ENCODE assay signal across 15 cellular contexts in the genomic region with DNA sequence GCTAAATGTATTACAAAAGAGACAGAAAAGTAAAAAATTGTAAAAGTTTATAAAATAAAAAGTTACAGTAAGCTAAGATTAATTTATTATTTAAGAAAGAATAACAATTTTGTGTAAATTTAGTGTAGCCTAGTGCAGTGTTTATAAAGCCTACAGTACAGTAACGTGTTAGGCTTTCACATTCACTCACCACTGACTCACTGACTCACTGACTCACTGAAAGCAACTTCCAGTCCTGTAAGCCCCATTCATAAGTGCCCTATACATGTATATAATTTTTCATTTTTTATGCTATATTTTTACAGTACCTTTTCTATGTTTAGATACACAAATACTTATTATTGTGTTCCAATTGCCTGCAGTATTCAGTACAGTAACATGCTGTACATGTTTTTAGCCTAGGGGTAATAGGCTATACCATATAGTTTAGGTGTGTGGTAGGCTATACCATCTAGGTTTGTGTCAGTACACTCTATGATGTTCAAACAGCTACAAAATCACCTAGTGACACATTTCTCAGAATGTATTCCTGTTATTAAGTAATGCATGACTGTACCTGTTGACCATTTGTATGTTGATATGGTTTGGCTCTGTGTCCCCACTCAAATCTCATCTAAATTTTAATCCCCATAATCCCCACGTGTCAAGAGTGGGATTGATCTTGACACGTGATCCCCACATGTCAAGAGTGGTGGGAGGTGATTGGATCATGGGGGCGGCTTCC. TPM values are rescaled to one million over a fixed set of nuclear protein-coding genes. Genes with fewer than 3 reads are reported as not detected.
DNase-seq lines count a peak whose midpoint lies in the region; ATAC-seq and TF ChIP-seq lines count a peak whose summit lies in the region.
"Had no signal": no experiment of that assay in that cellular context is flagged by ENCODE, and none has a peak within 500 bp of the region (broad histone marks: within the 10 kb centered on the region; RNA-seq: fewer than 3 reads in every experiment).

No MANE protein-coding gene starts in this region.

- H3K27ac ChIP-seq in breast epithelium, result no peak overlapping the region
- H3K27ac ChIP-seq in mammary epithelial cell (ENCODE audit: insufficient read depth, low read depth, low read length), result no peak overlapping the region
- H3K27ac ChIP-seq in CD4-positive, alpha-beta T cell (ENCODE audit: low read depth, low read length), result no peak overlapping the region
- H3K27ac ChIP-seq: C4-2B had no signal

- no peak overlapping the region for H3K27ac Mint-ChIP-seq in MCF 10A (ENCODE audit: low read depth, unreplicated experiment)
- H3K27ac Mint-ChIP-seq in stimulated activated effector memory CD8-positive, alpha-beta T cell treated with anti-CD3 and anti-CD28 coated beads, Interleukin-12 subunit alpha, Interleukin-12 subunit beta, amount 100 ng/mL, for 72 hours, result no peak overlapping the region
- H3K27ac Mint-ChIP-seq in activated T-helper 1 cell treated with anti-CD3 and anti-CD28 coated beads, Interleukin-12 subunit alpha, Interleukin-12 subunit beta, Interleukin-2, Interleukin-4 antibody, amounts not matched to agents 30 ng/mL and 10 ng/mL and 1 ng/mL, durations not matched to agents 14 hours and 24 hours and 36 hours, result no peak overlapping the region
- H3K27ac Mint-ChIP-seq in CD4-positive, alpha-beta T cell, result no peak overlapping the region

- H3K36me3 ChIP-seq in breast epithelium (no peaks in the 10 kb centered on the region), mammary epithelial cell (ENCODE audit: insufficient read depth, low read length) (no peaks in the 10 kb centered on the region)

- H3K36me3 Mint-ChIP-seq in MCF 10A (ENCODE audit: insufficient read depth, unreplicated experiment), result no peaks in the 10 kb centered on the region
- H3K36me3 Mint-ChIP-seq in stimulated activated effector memory CD8-positive, alpha-beta T cell treated with anti-CD3 and anti-CD28 coated beads, Interleukin-12 subunit alpha, Interleukin-12 subunit beta, amount 100 ng/mL, for 72 hours, result no peaks in the 10 kb centered on the region
- H3K36me3 Mint-ChIP-seq in activated T-helper 1 cell treated with anti-CD3 and anti-CD28 coated beads, Interleukin-12 subunit alpha, Interleukin-12 subunit beta, Interleukin-2, Interleukin-4 antibody, amounts not matched to agents 30 ng/mL and 10 ng/mL and 1 ng/mL, durations not matched to agents 14 hours and 24 hours and 36 hours (ENCODE audit: low read depth), result no peaks in the 10 kb centered on the region
- no peaks in the 10 kb centered on the region for H3K36me3 Mint-ChIP-seq in CD4-positive, alpha-beta T cell (ENCODE audit: low read depth)

- H4K20me1 ChIP-seq in mammary epithelial cell (ENCODE audit: insufficient read depth, low read length), result no peaks in the 10 kb centered on the region

- TF ChIP-seq CTCF in MCF 10A (IDR thresholded peaks at IDR 0.05; ENCODE audit: unreplicated experiment) (no peak), breast epithelium (IDR thresholded peaks at IDR 0.05) (no peak), mammary epithelial cell (conservative IDR thresholded peaks at IDR 0.05 in 1 of 2, IDR thresholded peaks at IDR 0.05 in 1 of 2; ENCODE audit: extremely low read depth in 1 of 2, insufficient read depth in 1 of 2, low read depth in 1 of 2, low read length in 2 of 2) (no peak)
- no peak for TF ChIP-seq CTCF in CD4-positive, alpha-beta T cell (IDR thresholded peaks at IDR 0.05)

- BruUV-seq in MCF 10A (replicated peaks; lab: Mats Ljungman, UMichigan) (no TSS peak), mammary epithelial cell (replicated peaks; lab: Mats Ljungman, UMichigan) (no TSS peak)

- dilution Hi-C loops in mammary epithelial cell (cut with HindIII; ENCODE audit: low sequenced_read_pairs), result no loop called here

- no peak overlapping the region for H3K9ac ChIP-seq in mammary epithelial cell (ENCODE audit: insufficient read depth, low read length)

- in situ Hi-C loops in mammary epithelial cell (cut with MboI; ENCODE audit: low sequenced_read_pairs in 2 of 2), result no loop called here

- no peak overlapping the region for H3K4me3 ChIP-seq in breast epithelium
- no peak overlapping the region for H3K4me3 ChIP-seq in mammary epithelial cell (replicated peaks in 1 of 3; ENCODE audit: insufficient read depth in 1 of 3, low read depth in 2 of 3, low read length in 3 of 3)
- H3K4me3 ChIP-seq: lung had no signal

- DNase-seq in MCF 10A (ENCODE audit: unreplicated experiment) (peak; percentile 62), breast epithelium (ENCODE audit: low spot score in 2 of 2) (no peak), mammary epithelial cell (peak; percentile 72), left cardiac atrium (no peak)
- DNase-seq in stimulated activated effector memory CD8-positive, alpha-beta T cell treated with anti-CD3 and anti-CD28 coated beads, Interleukin-12 subunit alpha, Interleukin-12 subunit beta, amount 100 ng/mL, for 72 hours (ENCODE audit: low spot score in 2 of 2), result no peak
- no peak for DNase-seq in activated T-helper 1 cell treated with anti-CD3 and anti-CD28 coated beads, Interleukin-12 subunit alpha, Interleukin-12 subunit beta, Interleukin-2, Interleukin-4 antibody, amounts not matched to agents 30 ng/mL and 10 ng/mL and 1 ng/mL, durations not matched to agents 14 hours and 24 hours and 36 hours (ENCODE audit: low spot score)
- no peak for DNase-seq in CD4-positive, alpha-beta T cell
- DNase-seq: effector memory CD4-positive, alpha-beta T cell; NCI-H1436 had no signal

- no peaks in the 10 kb centered on the region for H3K27me3 Mint-ChIP-seq in MCF 10A (ENCODE audit: insufficient read depth, unreplicated experiment)
- H3K27me3 Mint-ChIP-seq in activated T-helper 1 cell treated with anti-CD3 and anti-CD28 coated beads, Interleukin-12 subunit alpha, Interleukin-12 subunit beta, Interleukin-2, Interleukin-4 antibody, amounts not matched to agents 30 ng/mL and 10 ng/mL and 1 ng/mL, durations not matched to agents 14 hours and 24 hours and 36 hours (ENCODE audit: insufficient read depth), result no peaks in the 10 kb centered on the region
- no peaks in the 10 kb centered on the region for H3K27me3 Mint-ChIP-seq in CD4-positive, alpha-beta T cell

- CTCF ChIA-PET in MCF 10A (lab: Yijun Ruan, JAX), result interaction anchor here (1.0 kb wide), 1 partner anchor 28 kb away, joined by 3 read pairs; no protein-coding TSS in a partner anchor
- CTCF ChIA-PET in mammary epithelial cell (lab: Charles Lee; ENCODE audit: low non-redundant PET), result no interaction called here
- CTCF ChIA-PET in CD4-positive, alpha-beta T cell (lab: Charles Lee), result no interaction called here

- 55% methylated on average over 4 of the region's 4 CpGs for WGBS in mammary epithelial cell (ENCODE audit: low coverage, missing lambda C conversion rate)

- no peaks in the 10 kb centered on the region for H3K9me3 Mint-ChIP-seq in MCF 10A (ENCODE audit: unreplicated experiment)
- no peaks in the 10 kb centered on the region for H3K9me3 Mint-ChIP-seq in stimulated activated effector memory CD8-positive, alpha-beta T cell treated with anti-CD3 and anti-CD28 coated beads, Interleukin-12 subunit alpha, Interleukin-12 subunit beta, amount 100 ng/mL, for 72 hours
- no peaks in the 10 kb centered on the region for H3K9me3 Mint-ChIP-seq in activated T-helper 1 cell treated with anti-CD3 and anti-CD28 coated beads, Interleukin-12 subunit alpha, Interleukin-12 subunit beta, Interleukin-2, Interleukin-4 antibody, amounts not matched to agents 30 ng/mL and 10 ng/mL and 1 ng/mL, durations not matched to agents 14 hours and 24 hours and 36 hours
- H3K9me3 Mint-ChIP-seq in CD4-positive, alpha-beta T cell, result peaks cover 9% of the 10 kb centered on the region

- TF ChIP-seq POLR2A in breast epithelium (IDR thresholded peaks at IDR 0.05), result no peak

- no peaks in the 10 kb centered on the region for H3K79me2 ChIP-seq in mammary epithelial cell (ENCODE audit: insufficient read depth, low read length)

- H3K4me2 ChIP-seq in mammary epithelial cell (ENCODE audit: insufficient read depth, low read depth, low read length), result peak overlapping the region; percentile 23

- H3K9me3 ChIP-seq in breast epithelium (no peaks in the 10 kb centered on the region), mammary epithelial cell (replicated peaks; ENCODE audit: insufficient read depth, low read length) (no peaks in the 10 kb centered on the region)
- H3K9me3 ChIP-seq in CD4-positive, alpha-beta T cell (ENCODE audit: control insufficient read depth, low read length), result no peaks in the 10 kb centered on the region

- peak overlapping the region; percentile 34 for H2AFZ ChIP-seq in mammary epithelial cell (ENCODE audit: low read depth, low read length)

- H3K27me3 ChIP-seq in breast epithelium, result no peaks in the 10 kb centered on the region
- H3K27me3 ChIP-seq in mammary epithelial cell (ENCODE audit: insufficient read depth, low read length), result no peaks in the 10 kb centered on the region
- no peaks in the 10 kb centered on the region for H3K27me3 ChIP-seq in CD4-positive, alpha-beta T cell (ENCODE audit: control insufficient read depth, insufficient read depth, low read length)

- POLR2A ChIA-PET in MCF 10A (lab: Yijun Ruan, JAX), result no interaction called here
- POLR2A ChIA-PET in CD4-positive, alpha-beta T cell (lab: Charles Lee), result no interaction called here

- H3K4me1 ChIP-seq in breast epithelium (no peaks in the 10 kb centered on the region), mammary epithelial cell (ENCODE audit: insufficient read depth, low read length) (peaks cover 4% of the 10 kb centered on the region)

- H3K4me1 Mint-ChIP-seq in MCF 10A (ENCODE audit: insufficient read depth, unreplicated experiment), result no peaks in the 10 kb centered on the region
- H3K4me1 Mint-ChIP-seq in stimulated activated effector memory CD8-positive, alpha-beta T cell treated with anti-CD3 and anti-CD28 coated beads, Interleukin-12 subunit alpha, Interleukin-12 subunit beta, amount 100 ng/mL, for 72 hours, result no peaks in the 10 kb centered on the region
- H3K4me1 Mint-ChIP-seq in activated T-helper 1 cell treated with anti-CD3 and anti-CD28 coated beads, Interleukin-12 subunit alpha, Interleukin-12 subunit beta, Interleukin-2, Interleukin-4 antibody, amounts not matched to agents 30 ng/mL and 10 ng/mL and 1 ng/mL, durations not matched to agents 14 hours and 24 hours and 36 hours (ENCODE audit: low read depth), result peaks cover 6% of the 10 kb centered on the region
- H3K4me1 Mint-ChIP-seq in CD4-positive, alpha-beta T cell (ENCODE audit: low read depth), result no peaks in the 10 kb centered on the region

- intact Hi-C loops in MCF 10A (cut with micrococcal nuclease) (no loop called here), breast epithelium (cut with DNase I; ENCODE audit: low total_unique reads) (loop anchor here (5.0 kb wide), 1 partner anchor 201 kb away; no protein-coding TSS in a partner anchor), mammary epithelial cell (cut with micrococcal nuclease) (loop anchor here (10.0 kb wide), 1 partner anchor 51 kb away; no protein-coding TSS in a partner anchor), left cardiac atrium (cut with DNase I) (no loop called here)
- intact Hi-C loops in activated T-helper 1 cell treated with anti-CD3 and anti-CD28 coated beads, Interleukin-12 subunit alpha, Interleukin-12 subunit beta, Interleukin-2, Interleukin-4 antibody, amounts not matched to agents 30 ng/mL and 10 ng/mL and 1 ng/mL, durations not matched to agents 14 hours and 24 hours and 36 hours (cut with micrococcal nuclease), result no loop called here
- intact Hi-C loops in CD4-positive, alpha-beta T cell (cut with DNase I, micrococcal nuclease), result no loop called here

- peak; percentile 89 for ATAC-seq in HG03432 (IDR thresholded peaks at IDR 0.05; ENCODE audit: unreplicated experiment)
- peak; percentile 100 for ATAC-seq in stimulated activated effector memory CD8-positive, alpha-beta T cell treated with anti-CD3 and anti-CD28 coated beads, Interleukin-12 subunit alpha, Interleukin-12 subunit beta, amount 100 ng/mL, for 72 hours
- ATAC-seq in left cardiac atrium, result no peak
- no peak for ATAC-seq in CD4-positive, alpha-beta T cell (ENCODE audit: poor library complexity)
- ATAC-seq: sciatic nerve had no signal

- H3K4me3 Mint-ChIP-seq in MCF 10A (ENCODE audit: unreplicated experiment), result no peak overlapping the region
- no peak overlapping the region for H3K4me3 Mint-ChIP-seq in stimulated activated effector memory CD8-positive, alpha-beta T cell treated with anti-CD3 and anti-CD28 coated beads, Interleukin-12 subunit alpha, Interleukin-12 subunit beta, amount 100 ng/mL, for 72 hours
- H3K4me3 Mint-ChIP-seq in activated T-helper 1 cell treated with anti-CD3 and anti-CD28 coated beads, Interleukin-12 subunit alpha, Interleukin-12 subunit beta, Interleukin-2, Interleukin-4 antibody, amounts not matched to agents 30 ng/mL and 10 ng/mL and 1 ng/mL, durations not matched to agents 14 hours and 24 hours and 36 hours, result no peak overlapping the region
- H3K4me3 Mint-ChIP-seq in CD4-positive, alpha-beta T cell, result no peak overlapping the region

RNA-seq across cellular contexts. Expression of a gene that starts 57.9 kb away (rescaled TPM):
- 0.33 TPM in 1 of 2 replicates, not detected in the other for total RNA-seq in MCF 10A (2022)
- total RNA-seq in breast epithelium, result under 1 TPM in 2 of 3 donors, not detected in 1; under 0.01 to 0.15 TPM
- total RNA-seq in mammary epithelial cell, result not detected
- not detected for polyA plus RNA-seq in mammary epithelial cell
- not detected for polyA minus RNA-seq in mammary epithelial cell
- total RNA-seq in left cardiac atrium, result not detected
- not detected in 2 replicates for total RNA-seq in activated T-helper 1 cell treated with anti-CD3 and anti-CD28 coated beads, Interleukin-12 subunit alpha, Interleukin-12 subunit beta, Interleukin-2, Interleukin-4 antibody, amounts not matched to agents 30 ng/mL and 10 ng/mL and 1 ng/mL, durations not matched to agents 14 hours and 24 hours and 36 hours
- total RNA-seq in CD4-positive, alpha-beta T cell, result not detected
- total RNA-seq: SK-MEL-5, subcutaneous adipose tissue had no signal

Comparison
In these comparisons a context has a peak if more than half of its experiments do, and no peak if none do; other contexts are left out.
1. DNase-seq: peak in MCF 10A (single experiment) and mammary epithelial cell (single experiment); none in breast epithelium (0 of 2), stimulated activated effector memory CD8-positive, alpha-beta T cell treated with anti-CD3 and anti-CD28 coated beads, Interleukin-12 subunit alpha, Interleukin-12 subunit beta, amount 100 ng/mL, for 72 hours (0 of 2), left cardiac atrium (single experiment), activated T-helper 1 cell treated with anti-CD3 and anti-CD28 coated beads, Interleukin-12 subunit alpha, Interleukin-12 subunit beta, Interleukin-2, Interleukin-4 antibody, amounts not matched to agents 30 ng/mL and 10 ng/mL and 1 ng/mL, durations not matched to agents 14 hours and 24 hours and 36 hours (single experiment) and CD4-positive, alpha-beta T cell (0 of 10).
2. intact Hi-C loops: an anchor here in breast epithelium (5.0 kb wide) and mammary epithelial cell (10.0 kb wide); none called in MCF 10A, left cardiac atrium, activated T-helper 1 cell treated with anti-CD3 and anti-CD28 coated beads, Interleukin-12 subunit alpha, Interleukin-12 subunit beta, Interleukin-2, Interleukin-4 antibody, amounts not matched to agents 30 ng/mL and 10 ng/mL and 1 ng/mL, durations not matched to agents 14 hours and 24 hours and 36 hours and CD4-positive, alpha-beta T cell.
3. ATAC-seq: peak in HG03432 (single experiment) and stimulated activated effector memory CD8-positive, alpha-beta T cell treated with anti-CD3 and anti-CD28 coated beads, Interleukin-12 subunit alpha, Interleukin-12 subunit beta, amount 100 ng/mL, for 72 hours (single experiment); none in left cardiac atrium (0 of 2) and CD4-positive, alpha-beta T cell (single experiment).